Comparison of ENCODE assay signal across 11 cellular contexts in the genomic region with DNA sequence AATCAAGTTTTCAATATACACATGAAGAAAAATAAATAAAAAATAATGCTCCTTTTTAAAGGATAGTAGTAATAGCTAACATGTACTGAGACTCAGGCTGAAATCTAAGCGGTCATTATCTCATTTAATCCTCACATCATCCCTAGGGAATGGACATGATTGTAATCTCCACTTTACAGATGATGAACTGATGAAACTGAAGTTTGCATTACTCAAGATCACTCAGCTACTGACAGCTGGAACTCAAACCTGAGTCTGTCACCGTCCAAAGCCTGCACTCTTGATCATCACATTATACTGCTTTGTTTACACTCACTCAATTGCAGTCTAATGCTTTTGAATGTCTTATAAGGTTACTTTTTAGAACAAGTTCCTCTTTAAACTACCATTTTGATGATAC. TPM values are rescaled to one million over a fixed set of nuclear protein-coding genes. Genes with fewer than 3 reads are reported as not detected.
DNase-seq lines count a peak whose midpoint lies in the region; ATAC-seq and TF ChIP-seq lines count a peak whose summit lies in the region.
"Had no signal": no experiment of that assay in that cellular context is flagged by ENCODE, and none has a peak within 500 bp of the region (broad histone marks: within the 10 kb centered on the region; RNA-seq: fewer than 3 reads in every experiment).

No MANE protein-coding gene starts in this region.

- H3K9me3 ChIP-seq in OCI-LY1 (ENCODE audit: low read length) (no peaks in the 10 kb centered on the region), esophagus muscularis mucosa (no peaks in the 10 kb centered on the region), skeletal muscle satellite cell (replicated peaks; ENCODE audit: low read length) (no peaks in the 10 kb centered on the region)

- peak overlapping the region; percentile 11; the same call in 1 of the 2 replicates for H3K4me2 ChIP-seq in OCI-LY1 (ENCODE audit: low read length)
- peak overlapping the region; percentile 89 for H3K4me2 ChIP-seq in skeletal muscle satellite cell (ENCODE audit: low read length)

- H2AFZ ChIP-seq in OCI-LY1 (ENCODE audit: low read length) = no peak overlapping the region

- WGBS in esophagus muscularis mucosa = 37% methylated on average over 2 of the region's 2 CpGs

- H3K9ac ChIP-seq in OCI-LY1 (ENCODE audit: low read length) = no peak overlapping the region
- no peak overlapping the region for H3K9ac ChIP-seq in skeletal muscle satellite cell (ENCODE audit: low read depth, low read length)

- no peak for ATAC-seq in HG03378 (IDR thresholded peaks at IDR 0.05; ENCODE audit: unreplicated experiment)
- ATAC-seq in omental fat pad (ENCODE audit: low FRiP score) = no peak
- ATAC-seq: activated naive CD8-positive, alpha-beta T cell treated with anti-CD3 and anti-CD28 coated beads, Interleukin-2, amount 50 U/mL, for 24 hours; HCT116 had no signal

- H4K20me1 ChIP-seq in OCI-LY1 (ENCODE audit: insufficient read depth, low read length) = no peaks in the 10 kb centered on the region

- peak overlapping the region; percentile 12; the same call in 1 of the 2 replicates for H3K27ac Mint-ChIP-seq in HFFc6
- H3K27ac Mint-ChIP-seq: activated CD4-positive, alpha-beta memory T cell treated with anti-CD3 and anti-CD28 coated beads, Interleukin-2, amount 10 ng/mL, durations not matched to agents 7 days and 5 days; activated naive CD8-positive, alpha-beta T cell treated with anti-CD3 and anti-CD28 coated beads, Interleukin-2, amount 50 U/mL, for 24 hours; stimulated activated naive CD8-positive, alpha-beta T cell treated with anti-CD3 and anti-CD28 coated beads, Interleukin-15, Interleukin-2, amounts not matched to agents 100 ng/mL and 50 ng/mL, for 24 hours had no signal

- H3K27me3 ChIP-seq in OCI-LY1 (ENCODE audit: insufficient read depth, low read length) (no peaks in the 10 kb centered on the region), esophagus muscularis mucosa (no peaks in the 10 kb centered on the region), skeletal muscle satellite cell (ENCODE audit: control insufficient read depth, insufficient read depth, low read length) (no peaks in the 10 kb centered on the region)

- no peak for DNase-seq in HFFc6
- no peak for DNase-seq in esophagus muscularis mucosa (ENCODE audit: extremely low spot score)
- no peak for DNase-seq in inferior parietal cortex (ENCODE audit: extremely low spot score)
- no peak for DNase-seq in omental fat pad (ENCODE audit: low spot score)
- DNase-seq: activated CD4-positive, alpha-beta memory T cell treated with anti-CD3 and anti-CD28 coated beads, Interleukin-2, amount 10 ng/mL, durations not matched to agents 7 days and 5 days; activated naive CD8-positive, alpha-beta T cell treated with anti-CD3 and anti-CD28 coated beads, Interleukin-2, amount 50 U/mL, for 24 hours had no signal

- peaks cover 81% of the 10 kb centered on the region for H3K4me1 Mint-ChIP-seq in HFFc6 (ENCODE audit: low read depth)

- H3K4me3 Mint-ChIP-seq in HFFc6 = peak overlapping the region; percentile 8; the same call in 1 of the 2 replicates

- H3K9me2 ChIP-seq in OCI-LY1 (ENCODE audit: low read depth, low read length) = no peaks in the 10 kb centered on the region

- no peak for TF ChIP-seq CTCF in HFFc6 (IDR thresholded peaks at IDR 0.05)
- TF ChIP-seq CTCF in OCI-LY1 (IDR thresholded peaks at IDR 0.05; ENCODE audit: low read length) = no peak
- no peak for TF ChIP-seq CTCF in esophagus muscularis mucosa (IDR thresholded peaks at IDR 0.05)
- no peak for TF ChIP-seq CTCF in omental fat pad (IDR thresholded peaks at IDR 0.05)

- H3K9me3 Mint-ChIP-seq in HFFc6 = no peaks in the 10 kb centered on the region
- H3K9me3 Mint-ChIP-seq: activated CD4-positive, alpha-beta memory T cell treated with anti-CD3 and anti-CD28 coated beads, Interleukin-2, amount 10 ng/mL, durations not matched to agents 7 days and 5 days; activated naive CD8-positive, alpha-beta T cell treated with anti-CD3 and anti-CD28 coated beads, Interleukin-2, amount 50 U/mL, for 24 hours; stimulated activated naive CD8-positive, alpha-beta T cell treated with anti-CD3 and anti-CD28 coated beads, Interleukin-15, Interleukin-2, amounts not matched to agents 100 ng/mL and 50 ng/mL, for 24 hours had no signal

- H3K4me1 ChIP-seq in OCI-LY1 (ENCODE audit: insufficient read depth, low read length, severe bottlenecking) (peaks cover 49% of the 10 kb centered on the region), esophagus muscularis mucosa (peaks cover 66 to 84% (median 79%) of the 10 kb centered on the region in 4 donors), skeletal muscle satellite cell (ENCODE audit: control insufficient read depth, insufficient read depth, low read length) (peaks cover 51% of the 10 kb centered on the region)

- no peaks in the 10 kb centered on the region for H3K36me3 ChIP-seq in OCI-LY1 (ENCODE audit: insufficient read depth, low read length)
- H3K36me3 ChIP-seq in esophagus muscularis mucosa = no peaks in the 10 kb centered on the region
- H3K36me3 ChIP-seq in skeletal muscle satellite cell (ENCODE audit: insufficient read depth, low read length) = no peaks in the 10 kb centered on the region

- peaks cover 72% of the 10 kb centered on the region for H3K79me2 ChIP-seq in OCI-LY1 (ENCODE audit: insufficient read depth, low read length)

- intact Hi-C loops in esophagus muscularis mucosa (cut with DNase I) = no loop called here

- H3K4me3 ChIP-seq in OCI-LY1 (ENCODE audit: low read depth, low read length, poor library complexity, severe bottlenecking) = no peak overlapping the region
- peak overlapping the region in 2 of 4 donors; percentile 70 to 94 for H3K4me3 ChIP-seq in esophagus muscularis mucosa
- no peak overlapping the region for H3K4me3 ChIP-seq in skeletal muscle satellite cell (ENCODE audit: low read length)

- H3K36me3 Mint-ChIP-seq in HFFc6 (ENCODE audit: low read depth) = no peaks in the 10 kb centered on the region

- TF ChIP-seq EP300 in esophagus muscularis mucosa (IDR thresholded peaks at IDR 0.05) = no peak

- TF ChIP-seq POLR2A in esophagus muscularis mucosa (IDR thresholded peaks at IDR 0.05; ENCODE audit: low read depth) = no peak

- peaks cover 2% of the 10 kb centered on the region; the same call in 1 of the 2 replicates for H3K27me3 Mint-ChIP-seq in HFFc6 (ENCODE audit: insufficient read depth)
- H3K27me3 Mint-ChIP-seq: activated naive CD8-positive, alpha-beta T cell treated with anti-CD3 and anti-CD28 coated beads, Interleukin-2, amount 50 U/mL, for 24 hours; stimulated activated naive CD8-positive, alpha-beta T cell treated with anti-CD3 and anti-CD28 coated beads, Interleukin-15, Interleukin-2, amounts not matched to agents 100 ng/mL and 50 ng/mL, for 24 hours had no signal

- no peaks in the 10 kb centered on the region for H3F3A ChIP-seq in OCI-LY1 (ENCODE audit: insufficient read depth, low read length)

- no peak overlapping the region for H3K27ac ChIP-seq in OCI-LY1 (ENCODE audit: low read depth, low read length, poor library complexity, severe bottlenecking)
- H3K27ac ChIP-seq in esophagus muscularis mucosa (replicated peaks in 1 of 4) = peak overlapping the region; percentile 94 to 99 (median 98)

RNA-seq across cellular contexts. Expression of gene NPTN, which starts 3.2 kb away (rescaled TPM):
- 100 to 1,000 TPM; 183 to 215 (median 204) TPM for total RNA-seq in HFFc6 (2021; fragmentation: NEBNext Ultra II Directional; extraction: Animal tissue kit (Norgen Biotek cat#: 25700))
- total RNA-seq in esophagus muscularis mucosa (100 to 1,000 TPM; 218 to 281 (median 246) TPM), omental fat pad (10 to 100 TPM; 66.6 to 94.3 (median 88.8) TPM)
- total RNA-seq in skeletal muscle satellite cell (2012; rRNA removed) = 52.5 and 58.8 TPM in 2 replicates

RNA-seq across cellular contexts. Expression of gene CD276, which starts 54.2 kb away (rescaled TPM):
- total RNA-seq in HFFc6 (2021; fragmentation: NEBNext Ultra II Directional; extraction: Animal tissue kit (Norgen Biotek cat#: 25700)) = 100 to 1,000 TPM in 3 of 6 experiments, 10 to 100 TPM in 3; 86.5 to 121 (median 105) TPM
- total RNA-seq in esophagus muscularis mucosa = 10 to 100 TPM; 31.8 to 58.1 (median 40.1) TPM
- 119 and 133 TPM in 2 replicates for total RNA-seq in skeletal muscle satellite cell (2012; rRNA removed)
- total RNA-seq in omental fat pad = 100 to 1,000 TPM in 1 of 4 donors, 10 to 100 TPM in 3; 23.2 to 103 (median 39.3) TPM
